ENCODE assay signal across 9 cellular contexts in the genomic region with DNA sequence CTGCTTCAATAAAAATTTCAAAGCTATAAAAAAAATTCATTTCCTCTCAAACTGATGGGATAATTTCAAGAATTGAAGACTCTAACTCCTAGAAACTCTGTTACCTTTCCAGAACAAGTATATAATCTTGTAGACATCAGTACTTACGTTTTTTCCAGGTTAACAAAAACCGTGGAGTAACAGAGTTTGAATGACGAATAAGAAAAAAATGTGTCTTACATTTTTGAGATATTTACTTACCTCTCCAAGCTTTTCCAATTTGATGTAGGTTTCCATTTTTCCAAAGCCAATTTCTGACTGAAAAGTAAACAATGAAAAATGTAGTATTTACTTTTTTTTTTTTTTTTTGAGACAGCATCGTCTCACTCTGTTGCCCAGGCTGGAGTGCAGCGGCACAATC.
"Had no signal": no experiment of that assay in that cellular context is flagged by ENCODE, and none has a peak within 500 bp of the region (broad histone marks: within the 10 kb centered on the region; RNA-seq: fewer than 3 reads in every experiment).

No MANE protein-coding gene starts in this region.

- FAIRE-seq: H1, H54, HepG2 had no signal

- H3K27ac ChIP-seq: HL-60, KMS-11 had no signal

- DNase-seq: H9, HCEC 1CT, KBM-7 had no signal

- ATAC-seq: GM23338, HepG2 had no signal

- H3K4me3 ChIP-seq: GM23338 had no signal

- H3K4me2 ChIP-seq: GM23338, KMS-11 had no signal
